In genomic region chr4:99228706-99229105, GRCh38 we compare ENCODE assay signal across 1 cellular context. TPM values are rescaled to one million over a fixed set of nuclear protein-coding genes. Genes with fewer than 3 reads are reported as not detected.
"Had no signal": no experiment of that assay in that cellular context is flagged by ENCODE, and none has a peak within 500 bp of the region (broad histone marks: within the 10 kb centered on the region; RNA-seq: fewer than 3 reads in every experiment).

No MANE protein-coding gene starts in this region.

RNA-seq across cellular contexts. Expression of gene ADH6, which starts 9.7 kb away (rescaled TPM):
- total RNA-seq: GM12878 had no signal
